Comparison of ENCODE assay signal across 13 cellular contexts in genomic region chr2:160076239-160076638, GRCh38. TPM values are rescaled to one million over a fixed set of nuclear protein-coding genes. Genes with fewer than 3 reads are reported as not detected.
DNase-seq lines count a peak whose midpoint lies in the region; ATAC-seq, FAIRE-seq and TF ChIP-seq lines count a peak whose summit lies in the region.
"Had no signal": no experiment of that assay in that cellular context is flagged by ENCODE, and none has a peak within 500 bp of the region (broad histone marks: within the 10 kb centered on the region; RNA-seq: fewer than 3 reads in every experiment).

No MANE protein-coding gene starts in this region.

- no peak for TF ChIP-seq EP300 in esophagus muscularis mucosa (IDR thresholded peaks at IDR 0.05)

- peaks cover 0 to 4% (median 0%) of the 10 kb centered on the region in 3 donors for H3K4me1 ChIP-seq in pancreas
- H3K4me1 ChIP-seq in esophagus muscularis mucosa = no peaks in the 10 kb centered on the region

- intact Hi-C loops in pancreas (cut with DNase I) (no loop called here), esophagus muscularis mucosa (cut with DNase I) (no loop called here)

- DNase-seq in Caki2 (ENCODE audit: low read depth) = peak; percentile 59
- DNase-seq in HT-29 (ENCODE audit: low spot score) = peak; percentile 87
- no peak for DNase-seq in bronchial epithelial cell (ENCODE audit: low read depth)
- DNase-seq in pancreas = no peak
- no peak for DNase-seq in midbrain (lab: John Stamatoyannopoulos, UW)
- DNase-seq in esophagus muscularis mucosa (ENCODE audit: extremely low spot score) = no peak
- DNase-seq: Karpas-422, NCI-H1694, NCI-H774, T-cell had no signal

- H3K27ac ChIP-seq in pancreas = no peak overlapping the region
- H3K27ac ChIP-seq in esophagus muscularis mucosa (replicated peaks in 1 of 4) = no peak overlapping the region
- H3K27ac ChIP-seq: SK-N-MC had no signal

- peak; percentile 40 for FAIRE-seq in bronchial epithelial cell (lab: Jason Lieb, UNC)
- FAIRE-seq in pancreas (lab: Jason Lieb, UNC) = no peak
- FAIRE-seq: H54 had no signal

- no peaks in the 10 kb centered on the region for H3K9me3 ChIP-seq in pancreas
- peaks cover 0 to 6% (median 0%) of the 10 kb centered on the region in 4 donors for H3K9me3 ChIP-seq in esophagus muscularis mucosa

- H3K4me3 ChIP-seq in bronchial epithelial cell (ENCODE audit: low read depth, low read length) (no peak overlapping the region), pancreas (no peak overlapping the region), esophagus muscularis mucosa (no peak overlapping the region)
- H3K4me3 ChIP-seq: SK-N-MC had no signal

- WGBS in pancreas, 2 donors = 8 to 18% methylated on average over 2 of the region's 2 CpGs
- 89% methylated on average over 2 of the region's 2 CpGs for WGBS in esophagus muscularis mucosa

- no peaks in the 10 kb centered on the region for H3K36me3 ChIP-seq in bronchial epithelial cell (ENCODE audit: control insufficient read depth, insufficient read depth, low read length)
- H3K36me3 ChIP-seq in pancreas = no peaks in the 10 kb centered on the region
- no peaks in the 10 kb centered on the region for H3K36me3 ChIP-seq in esophagus muscularis mucosa

- H3K27me3 ChIP-seq in bronchial epithelial cell (ENCODE audit: control insufficient read depth, insufficient read depth, low read length) (peaks cover 2% of the 10 kb centered on the region), pancreas (no peaks in the 10 kb centered on the region), esophagus muscularis mucosa (no peaks in the 10 kb centered on the region)

- in situ Hi-C loops in Caki2 (cut with HindIII; ENCODE audit: low pct_unique_long_range_greater_than_20kb, low sequenced_read_pairs) = no loop called here

- peak; percentile 50 to 90 (median 82) for ATAC-seq in pancreas
- no peak for ATAC-seq in HG02870 (IDR thresholded peaks at IDR 0.05; ENCODE audit: unreplicated experiment)

- no peak for TF ChIP-seq POLR2A in esophagus muscularis mucosa (IDR thresholded peaks at IDR 0.05; ENCODE audit: low read depth)

- no peak for TF ChIP-seq CTCF in bronchial epithelial cell (IDR thresholded peaks at IDR 0.05; ENCODE audit: insufficient read depth, low read length, severe bottlenecking)
- TF ChIP-seq CTCF in pancreas (IDR thresholded peaks at IDR 0.05) = no peak
- no peak for TF ChIP-seq CTCF in esophagus muscularis mucosa (IDR thresholded peaks at IDR 0.05)

RNA-seq across cellular contexts. Expression of gene PLA2R1, which starts 13.8 kb away (rescaled TPM):
- 0.37 and 1.1 TPM in 2 replicates for total RNA-seq in Caki2 (2014; rRNA removed; shearing (Covaris generic); ENCODE audit: low replicate concordance)
- total RNA-seq in HT-29 (2014; rRNA removed; shearing (Covaris generic)) = 9.3 and 12.2 TPM in 2 replicates
- total RNA-seq in bronchial epithelial cell = 2.1 and 4.5 TPM in 2 replicates
- 1 to 10 TPM in 2 of 6 donors, under 1 TPM in 4; 0.16 to 1.5 (median 0.71) TPM for total RNA-seq in pancreas
- under 1 TPM; 0.52 to 0.80 TPM for polyA plus RNA-seq in pancreas
- 1 to 10 TPM; 2.8 to 6.4 (median 5.1) TPM for total RNA-seq in esophagus muscularis mucosa

Comparison
In these comparisons a context has a peak if more than half of its experiments do, and no peak if none do; other contexts are left out.
1. DNase-seq: peak in Caki2 (single experiment) and HT-29 (single experiment); none in bronchial epithelial cell (single experiment), pancreas (0 of 6), midbrain (single experiment) and esophagus muscularis mucosa (single experiment).